22 cellular contexts compared by ENCODE assay signal in genomic region chr10:131578472-131578970, GRCh38.
DNase-seq lines count a peak whose midpoint lies in the region; ATAC-seq and TF ChIP-seq lines count a peak whose summit lies in the region.
"Had no signal": no experiment of that assay in that cellular context is flagged by ENCODE, and none has a peak within 500 bp of the region (broad histone marks: within the 10 kb centered on the region; RNA-seq: fewer than 3 reads in every experiment).

No MANE protein-coding gene starts in this region.

- H3K27ac ChIP-seq in colonic mucosa (no peak overlapping the region), lung (ENCODE audit: low read depth in 1 of 2, low read length in 1 of 2) (no peak overlapping the region), SJCRH30 (no peak overlapping the region)
- H3K27ac ChIP-seq: RWPE1, SK-N-MC had no signal

- H3K4me3 Mint-ChIP-seq in stimulated activated effector memory CD8-positive, alpha-beta T cell treated with anti-CD3 and anti-CD28 coated beads, Interleukin-12 subunit alpha, Interleukin-12 subunit beta, amount 100 ng/mL, for 72 hours, result no peak overlapping the region
- H3K4me3 Mint-ChIP-seq: CD4-positive, alpha-beta memory T cell; GM23338; H9 had no signal

- H3K9me3 Mint-ChIP-seq in stimulated activated effector memory CD8-positive, alpha-beta T cell treated with anti-CD3 and anti-CD28 coated beads, Interleukin-12 subunit alpha, Interleukin-12 subunit beta, amount 100 ng/mL, for 72 hours, result no peaks in the 10 kb centered on the region
- H3K9me3 Mint-ChIP-seq: H9 had no signal

- H3K27ac Mint-ChIP-seq in stimulated activated effector memory CD8-positive, alpha-beta T cell treated with anti-CD3 and anti-CD28 coated beads, Interleukin-12 subunit alpha, Interleukin-12 subunit beta, amount 100 ng/mL, for 72 hours, result no peak overlapping the region
- H3K27ac Mint-ChIP-seq: CD4-positive, alpha-beta memory T cell; GM23338; H9 had no signal

- DNase-seq in colonic mucosa, result peak; percentile 3
- DNase-seq in lung (ENCODE audit: low spot score), result peak; percentile 24
- peak in 1 of 2 donors; percentile 7 for DNase-seq in stimulated activated effector memory CD8-positive, alpha-beta T cell treated with anti-CD3 and anti-CD28 coated beads, Interleukin-12 subunit alpha, Interleukin-12 subunit beta, amount 100 ng/mL, for 72 hours (ENCODE audit: low spot score in 2 of 2)
- no peak for DNase-seq in SIG-M5 treated with dmso at 0.1 percent for 504 hours (lab: John Stamatoyannopoulos, UW; ENCODE audit: unreplicated experiment)
- DNase-seq in SJCRH30, result no peak
- no peak for DNase-seq in NCI-H82 (lab: John Stamatoyannopoulos, UW)
- DNase-seq: C1 segment of cervical spinal cord; CD4-positive, alpha-beta memory T cell; COR-L47; DMS53; H9; IMR-90; KG1; MG63; NCI-H2029; NCI-H446; NCI-H524 treated with DMSO at 0.1 percent for 48 hours; SHP77 had no signal

- H3K4me1 ChIP-seq in colonic mucosa (no peaks in the 10 kb centered on the region), lung (ENCODE audit: control insufficient read depth in 2 of 2, insufficient read depth in 2 of 2, low read length in 2 of 2) (no peaks in the 10 kb centered on the region), SJCRH30 (no peaks in the 10 kb centered on the region)

- TF ChIP-seq CTCF in colonic mucosa (IDR thresholded peaks at IDR 0.05), result no peak
- no peak for TF ChIP-seq CTCF in lung (IDR thresholded peaks at IDR 0.05; ENCODE audit: control extremely low read depth, extremely low read depth)

- H3K27me3 ChIP-seq in colonic mucosa, result no peaks in the 10 kb centered on the region
- H3K27me3 ChIP-seq in lung (ENCODE audit: control insufficient read depth, insufficient read depth), result no peaks in the 10 kb centered on the region
- H3K27me3 ChIP-seq in SJCRH30, result no peaks in the 10 kb centered on the region
- H3K27me3 ChIP-seq: MG63 had no signal

- intact Hi-C loops in colonic mucosa (cut with DNase I), result no loop called here

- 89% methylated on average over 16 of the region's 16 CpGs for WGBS in lung, 2 donors

- no peak overlapping the region for H3K4me3 ChIP-seq in colonic mucosa
- no peak overlapping the region for H3K4me3 ChIP-seq in lung
- H3K4me3 ChIP-seq in SJCRH30, result no peak overlapping the region
- H3K4me3 ChIP-seq: GM23338, MG63, SK-N-MC had no signal

- H3K4me1 Mint-ChIP-seq in stimulated activated effector memory CD8-positive, alpha-beta T cell treated with anti-CD3 and anti-CD28 coated beads, Interleukin-12 subunit alpha, Interleukin-12 subunit beta, amount 100 ng/mL, for 72 hours, result no peaks in the 10 kb centered on the region
- H3K4me1 Mint-ChIP-seq: GM23338 had no signal

- no peak for ATAC-seq in lung (ENCODE audit: insufficient read depth, low FRiP score)
- peak; percentile 23 for ATAC-seq in stimulated activated effector memory CD8-positive, alpha-beta T cell treated with anti-CD3 and anti-CD28 coated beads, Interleukin-12 subunit alpha, Interleukin-12 subunit beta, amount 100 ng/mL, for 72 hours
- ATAC-seq in HG02623 (IDR thresholded peaks at IDR 0.05; ENCODE audit: unreplicated experiment), result no peak
- ATAC-seq: GM23338 had no signal

- no peaks in the 10 kb centered on the region for H3K9me3 ChIP-seq in colonic mucosa
- H3K9me3 ChIP-seq in lung (ENCODE audit: control insufficient read depth in 2 of 2, insufficient read depth in 1 of 2, low read length in 1 of 2), result no peaks in the 10 kb centered on the region
- no peaks in the 10 kb centered on the region for H3K9me3 ChIP-seq in SJCRH30 (replicated peaks)
- H3K9me3 ChIP-seq: MG63 had no signal

- H3K36me3 ChIP-seq in colonic mucosa, result no peaks in the 10 kb centered on the region
- no peaks in the 10 kb centered on the region for H3K36me3 ChIP-seq in lung (ENCODE audit: control insufficient read depth in 2 of 2, insufficient read depth in 2 of 2, low read length in 2 of 2)
- no peaks in the 10 kb centered on the region for H3K36me3 ChIP-seq in SJCRH30
- H3K36me3 ChIP-seq: MG63 had no signal

- no peaks in the 10 kb centered on the region for H3K36me3 Mint-ChIP-seq in stimulated activated effector memory CD8-positive, alpha-beta T cell treated with anti-CD3 and anti-CD28 coated beads, Interleukin-12 subunit alpha, Interleukin-12 subunit beta, amount 100 ng/mL, for 72 hours
- H3K36me3 Mint-ChIP-seq: CD4-positive, alpha-beta memory T cell had no signal

- no peak overlapping the region for H3K9ac ChIP-seq in colonic mucosa (ENCODE audit: low read depth in 2 of 2, low read length in 2 of 2)

Comparison
In these comparisons a context has a peak if more than half of its experiments do, and no peak if none do; other contexts are left out.
1. DNase-seq: peak in colonic mucosa (single experiment) and lung (single experiment); none in SIG-M5 treated with dmso at 0.1 percent for 504 hours (single experiment), SJCRH30 (0 of 2) and NCI-H82 (single experiment).